In genomic region chr1:198246331-198246730, GRCh38 we compare ENCODE assay signal across 1 cellular context.
TF ChIP-seq lines count a peak whose summit lies in the region.

No MANE protein-coding gene starts in this region.

TF ChIP-seq in IMR-90, 13 proteins besides CTCF, POLR2A, EP300 and RAD21:
- no peak for TF ChIP-seq FOS (IDR thresholded peaks at IDR 0.05; ENCODE audit: low read depth, low read length)
- TF ChIP-seq MAFK (IDR thresholded peaks at IDR 0.05; ENCODE audit: low read depth, low read length): no peak
- TF ChIP-seq RFX5 (IDR thresholded peaks at IDR 0.05; ENCODE audit: low read depth, low read length): no peak
- no peak for TF ChIP-seq MXI1 (IDR thresholded peaks at IDR 0.05; ENCODE audit: borderline replicate concordance, low read depth, low read length)
- TF ChIP-seq USF2 (IDR thresholded peaks at IDR 0.05; ENCODE audit: low read depth, low read length): no peak
- TF ChIP-seq MAZ (IDR thresholded peaks at IDR 0.05; ENCODE audit: borderline replicate concordance, low read depth, low read length): no peak
- no peak for TF ChIP-seq CEBPB (IDR thresholded peaks at IDR 0.05; ENCODE audit: low read depth, low read length)
- no peak for TF ChIP-seq SMC3 (IDR thresholded peaks at IDR 0.05; ENCODE audit: low read depth, low read length)
- TF ChIP-seq BHLHE40 (IDR thresholded peaks at IDR 0.05; ENCODE audit: low read depth, low read length): no peak
